ENCODE assay signal across 1 cellular context in the genomic region with DNA sequence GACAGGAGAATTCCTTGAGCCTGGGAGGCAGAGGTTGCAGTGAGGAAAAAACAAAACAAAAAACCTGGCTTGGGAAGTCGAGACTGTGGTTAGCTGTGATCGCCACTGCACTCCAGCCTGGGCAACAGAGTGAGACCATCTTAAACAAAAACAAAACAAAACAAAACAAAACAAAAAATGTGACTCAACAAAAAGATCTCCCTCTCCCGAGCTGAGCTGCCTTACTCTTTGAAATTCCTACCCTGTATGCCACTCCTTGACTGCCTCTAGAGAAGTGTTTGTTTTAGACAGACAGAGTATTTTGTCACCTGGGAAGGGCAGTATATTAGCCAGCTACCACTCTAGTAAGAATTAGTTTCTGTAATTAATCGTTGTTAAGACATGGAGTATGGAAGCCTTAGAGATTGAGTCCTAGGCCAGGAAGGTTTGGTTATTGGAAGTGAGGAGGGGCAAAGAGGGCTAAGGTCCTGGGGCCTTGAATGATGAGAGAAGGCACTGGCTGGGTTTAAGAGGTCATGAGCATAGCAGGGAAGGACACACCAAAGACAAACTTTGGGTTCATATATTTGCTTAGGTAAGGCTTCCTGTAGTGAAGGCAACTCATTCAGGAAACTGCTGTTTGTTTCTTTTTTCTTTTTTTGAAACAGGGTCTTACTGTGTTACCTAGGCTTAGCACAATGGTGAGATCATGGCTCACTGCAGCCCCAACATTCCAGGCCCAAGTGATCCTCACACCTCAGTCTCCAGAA.
TF ChIP-seq lines count a peak whose summit lies in the region.

No MANE protein-coding gene starts in this region.

TF ChIP-seq in K562, 482 proteins besides CTCF, POLR2A, EP300 and RAD21:
- TF ChIP-seq ZNF316 (IDR thresholded peaks at IDR 0.05) = peak; percentile 24; the same call in 1 of the 2 replicates
- TF ChIP-seq, protein P1, sequence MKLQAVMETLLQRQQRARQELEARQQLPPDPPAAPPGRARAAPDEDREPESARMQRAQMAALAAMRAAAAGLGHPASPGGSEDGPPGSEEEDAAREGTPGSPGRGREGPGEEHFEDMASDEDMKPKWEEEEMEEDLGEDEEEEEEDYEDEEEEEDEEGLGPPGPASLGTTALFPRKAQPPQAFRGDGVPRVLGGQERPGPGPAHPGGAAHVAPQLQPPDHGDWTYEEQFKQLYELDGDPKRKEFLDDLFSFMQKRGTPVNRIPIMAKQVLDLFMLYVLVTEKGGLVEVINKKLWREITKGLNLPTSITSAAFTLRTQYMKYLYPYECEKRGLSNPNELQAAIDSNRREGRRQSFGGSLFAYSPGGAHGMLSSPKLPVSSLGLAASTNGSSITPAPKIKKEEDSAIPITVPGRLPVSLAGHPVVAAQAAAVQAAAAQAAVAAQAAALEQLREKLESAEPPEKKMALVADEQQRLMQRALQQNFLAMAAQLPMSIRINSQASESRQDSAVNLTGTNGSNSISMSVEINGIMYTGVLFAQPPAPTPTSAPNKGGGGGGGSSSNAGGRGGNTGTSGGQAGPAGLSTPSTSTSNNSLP (IDR thresholded peaks at IDR 0.05; ENCODE audit: borderline replicate concordance, low read depth, low read length) = no peak
TF ChIP-seq in K562: peak in this region for 1.
